ENCODE assay signal across 22 cellular contexts in the genomic region with DNA sequence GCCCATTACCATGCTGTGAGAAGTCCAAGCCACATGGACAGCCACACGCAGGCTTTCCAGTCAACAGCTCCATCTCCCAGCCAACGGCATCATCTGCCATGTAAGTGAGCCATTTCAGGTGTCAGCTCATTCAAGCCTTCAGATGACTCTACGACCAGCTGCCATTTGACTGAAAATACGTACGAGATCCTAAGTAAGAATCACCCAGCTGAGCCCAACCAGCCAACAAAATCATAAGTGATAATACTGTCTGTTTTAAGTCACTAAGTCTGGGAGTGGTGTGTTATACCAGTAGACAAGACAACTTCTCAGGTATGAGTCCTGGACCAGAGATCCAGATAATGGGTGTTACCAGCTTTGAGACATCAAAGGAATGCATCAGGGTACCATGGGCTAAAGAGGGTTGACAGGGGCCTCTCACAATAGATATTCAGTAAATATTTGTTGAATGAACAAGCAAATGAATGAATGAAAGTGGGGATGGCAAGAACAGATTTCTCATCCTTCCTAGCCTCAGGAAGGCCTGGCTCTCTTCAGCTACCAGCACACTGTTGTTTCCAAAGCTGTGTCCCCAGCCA. TPM values are rescaled to one million over a fixed set of nuclear protein-coding genes. Genes with fewer than 3 reads are reported as not detected.
DNase-seq lines count a peak whose midpoint lies in the region; FAIRE-seq and TF ChIP-seq lines count a peak whose summit lies in the region.
"Had no signal": no experiment of that assay in that cellular context is flagged by ENCODE, and none has a peak within 500 bp of the region (broad histone marks: within the 10 kb centered on the region; RNA-seq: fewer than 3 reads in every experiment).

No MANE protein-coding gene starts in this region.

- no peaks in the 10 kb centered on the region for H3K36me3 Mint-ChIP-seq in osteocyte (ENCODE audit: unreplicated experiment)
- H3K36me3 Mint-ChIP-seq in type B pancreatic cell, result no peaks in the 10 kb centered on the region
- H3K36me3 Mint-ChIP-seq in chondrocyte (ENCODE audit: low read depth), result no peaks in the 10 kb centered on the region
- H3K36me3 Mint-ChIP-seq: CD8-positive, alpha-beta T cell had no signal

- peak overlapping the region; percentile 43 for H3K4me2 ChIP-seq in GM23248 (ENCODE audit: unreplicated experiment)

- intact Hi-C loops in adrenal gland (cut with DNase I), result loop anchor here in 1 of 2 donors (5.0 kb wide), 1 partner anchor 181 kb away; no protein-coding TSS in a partner anchor

- H3K27ac ChIP-seq in GM23248 (peak overlapping the region; percentile 53; the same call in 1 of the 2 replicates), adrenal gland (peak overlapping the region in 3 of 5 donors; percentile 5 to 39 (median 30))
- H3K27ac ChIP-seq: SK-N-MC had no signal

- H3K27me3 ChIP-seq in GM23248 (replicated peaks; ENCODE audit: insufficient read depth) (no peaks in the 10 kb centered on the region), adrenal gland (no peaks in the 10 kb centered on the region)
- H3K27me3 ChIP-seq: MG63 had no signal

- no peaks in the 10 kb centered on the region for H3K79me2 ChIP-seq in GM23248 (ENCODE audit: insufficient read depth)

- H3K4me1 ChIP-seq in GM23248 (ENCODE audit: insufficient read depth) (peaks cover 39% of the 10 kb centered on the region), adrenal gland (replicated peaks in 1 of 2) (peaks cover 0 to 10% of the 10 kb centered on the region in 2 donors)

- H3K4me3 Mint-ChIP-seq in osteocyte (ENCODE audit: unreplicated experiment) (no peak overlapping the region), type B pancreatic cell (no peak overlapping the region), chondrocyte (ENCODE audit: unreplicated experiment) (no peak overlapping the region)
- H3K4me3 Mint-ChIP-seq: CD8-positive, alpha-beta T cell had no signal

- WGBS in GM23248 (ENCODE audit: low coverage in 1 of 2, low lambda C conversion rate in 2 of 2, missing lambda C conversion rate in 2 of 2), 2 experiments, result 78 to 86% methylated on average over 5 of the region's 5 CpGs
- 74 to 95% (median 78%) methylated on average over 5 of the region's 5 CpGs for WGBS in adrenal gland, 4 donors

- TF ChIP-seq CTCF in adrenal gland (IDR thresholded peaks at IDR 0.05) (no peak), osteocyte (IDR thresholded peaks at IDR 0.05) (no peak), type B pancreatic cell (conservative IDR thresholded peaks at IDR 0.05) (no peak), D721Med (IDR thresholded peaks at IDR 0.05; ENCODE audit: insufficient read depth, missing control alignments) (no peak), chondrocyte (IDR thresholded peaks at IDR 0.05) (no peak)

- peak overlapping the region; percentile 43; the same call in 1 of the 2 replicates for H2AFZ ChIP-seq in GM23248

- TF ChIP-seq POLR2A in adrenal gland (IDR thresholded peaks at IDR 0.05), result no peak

- no peak overlapping the region for H3K4me3 ChIP-seq in GM23248
- no peak overlapping the region for H3K4me3 ChIP-seq in adrenal gland
- H3K4me3 ChIP-seq: K562, MG63, SK-N-MC had no signal

- no peaks in the 10 kb centered on the region for H3K27me3 Mint-ChIP-seq in osteocyte (ENCODE audit: unreplicated experiment)
- no peaks in the 10 kb centered on the region for H3K27me3 Mint-ChIP-seq in type B pancreatic cell
- H3K27me3 Mint-ChIP-seq in chondrocyte (ENCODE audit: low read depth), result no peaks in the 10 kb centered on the region

- H3K9ac ChIP-seq in GM23248, result no peak overlapping the region

- H3K36me3 ChIP-seq in GM23248 (ENCODE audit: low read depth), result no peaks in the 10 kb centered on the region
- no peaks in the 10 kb centered on the region for H3K36me3 ChIP-seq in adrenal gland (replicated peaks in 1 of 2)
- H3K36me3 ChIP-seq: MG63 had no signal

- H3K9me3 Mint-ChIP-seq in osteocyte (ENCODE audit: unreplicated experiment) (no peaks in the 10 kb centered on the region), type B pancreatic cell (peaks cover 4% of the 10 kb centered on the region), chondrocyte (ENCODE audit: low read depth) (no peaks in the 10 kb centered on the region)
- H3K9me3 Mint-ChIP-seq: CD8-positive, alpha-beta T cell had no signal

- peaks cover 24% of the 10 kb centered on the region for H3F3A ChIP-seq in GM23248 (ENCODE audit: insufficient read depth)

- peak overlapping the region; percentile 45 for H3K27ac Mint-ChIP-seq in osteocyte (ENCODE audit: unreplicated experiment)
- H3K27ac Mint-ChIP-seq in type B pancreatic cell, result no peak overlapping the region
- no peak overlapping the region for H3K27ac Mint-ChIP-seq in chondrocyte (ENCODE audit: unreplicated experiment)
- H3K27ac Mint-ChIP-seq: CD8-positive, alpha-beta T cell had no signal

- FAIRE-seq in D721Med (lab: Jason Lieb, UNC), result no peak
- FAIRE-seq: GM18507, K562 had no signal

- H3K4me1 Mint-ChIP-seq in osteocyte (ENCODE audit: unreplicated experiment) (peaks cover 48% of the 10 kb centered on the region), type B pancreatic cell (ENCODE audit: unreplicated experiment) (peaks cover 19% of the 10 kb centered on the region), chondrocyte (ENCODE audit: low read depth) (peaks cover 56% of the 10 kb centered on the region)

- in situ Hi-C loops in GM23248 (cut with MboI), result no loop called here

- DNase-seq in GM23248 (no peak), adrenal gland (no peak), osteocyte (ENCODE audit: extremely low spot score, unreplicated experiment) (no peak), type B pancreatic cell (ENCODE audit: extremely low spot score, unreplicated experiment) (no peak), NCI-H2107 treated with DMSO at 0.1 percent for 48 hours (lab: John Stamatoyannopoulos, UW; ENCODE audit: unreplicated experiment) (no peak), D721Med (ENCODE audit: insufficient read length, low spot score) (no peak), chondrocyte (ENCODE audit: low spot score) (no peak)
- DNase-seq: ACHN; C1 segment of cervical spinal cord; CD8-positive, alpha-beta T cell; GDM1; MG63; NCI-H1417; NCI-H1694 treated with DMSO at 0.1 percent for 48 hours; NCI-H2081 treated with DMSO at 0.1 percent for 48 hours; NCI-H446; NCI-H526 treated with DMSO at 0.1 percent for 48 hours; Right ventricle myocardium superior; SW 1271 had no signal

- H3K9me2 ChIP-seq in GM23248 (ENCODE audit: insufficient read depth), result no peaks in the 10 kb centered on the region

- no peaks in the 10 kb centered on the region for H4K20me1 ChIP-seq in GM23248 (ENCODE audit: insufficient read depth)

- H3K9me3 ChIP-seq in GM23248 (ENCODE audit: low read depth) (no peaks in the 10 kb centered on the region), adrenal gland (replicated peaks in 1 of 3) (no peaks in the 10 kb centered on the region)
- H3K9me3 ChIP-seq: MG63 had no signal

RNA-seq across cellular contexts. Expression of a gene that starts 52.9 kb away (rescaled TPM):
- 46.8 and 49.2 TPM in 2 replicates for total RNA-seq in GM23248 (2014; rRNA removed; shearing (Covaris generic))
- 19.6 and 21.5 TPM in 2 replicates for polyA plus RNA-seq in GM23248 (2016; fragmentation: Nextera tagmentation; extraction: Ambion mirVana)
- 10 to 100 TPM; 31.5 to 98.7 (median 57.0) TPM for total RNA-seq in adrenal gland
- 100 to 1,000 TPM in 1 of 3 donors, 10 to 100 TPM in 2; 33.4 to 159 (median 68.0) TPM for polyA plus RNA-seq in adrenal gland
- total RNA-seq in osteocyte, result 169 and 172 TPM in 2 replicates
- 37.9 and 48.5 TPM in 2 replicates for total RNA-seq in type B pancreatic cell (ENCODE audit: low replicate concordance)
- 173 to 236 TPM (median 184 TPM) in 3 replicates for total RNA-seq in chondrocyte
